21 cellular contexts compared by ENCODE assay signal in genomic region chr17:58306131-58306951, GRCh38. TPM values are rescaled to one million over a fixed set of nuclear protein-coding genes. Genes with fewer than 3 reads are reported as not detected.
DNase-seq lines count a peak whose midpoint lies in the region; ATAC-seq and TF ChIP-seq lines count a peak whose summit lies in the region.
"Had no signal": no experiment of that assay in that cellular context is flagged by ENCODE, and none has a peak within 500 bp of the region (broad histone marks: within the 10 kb centered on the region; RNA-seq: fewer than 3 reads in every experiment).

No MANE protein-coding gene starts in this region.

- no peaks in the 10 kb centered on the region for H3K9me3 ChIP-seq in Peyer's patch
- no peaks in the 10 kb centered on the region for H3K9me3 ChIP-seq in A673 (ENCODE audit: low read depth, low read length, poor library complexity, severe bottlenecking)
- H3K9me3 ChIP-seq: A549, adrenal gland, body of pancreas had no signal

- H3K4me1 ChIP-seq in Peyer's patch, result no peaks in the 10 kb centered on the region
- no peaks in the 10 kb centered on the region for H3K4me1 ChIP-seq in A673 (ENCODE audit: insufficient read depth, low read length, poor library complexity, severe bottlenecking)
- H3K4me1 ChIP-seq: A549, adrenal gland, body of pancreas had no signal

- H3K27me3 Mint-ChIP-seq in activated CD8-positive, alpha-beta T cell treated with anti-CD3 and anti-CD28 coated beads, Interleukin-2, amount 10 ng/mL, durations not matched to agents 7 days and 5 days (ENCODE audit: low read depth), result no peaks in the 10 kb centered on the region
- no peaks in the 10 kb centered on the region for H3K27me3 Mint-ChIP-seq in activated CD8-positive, alpha-beta T cell treated with anti-CD3 and anti-CD28 coated beads for 36 hours
- no peaks in the 10 kb centered on the region for H3K27me3 Mint-ChIP-seq in progenitor cell of endocrine pancreas
- H3K27me3 Mint-ChIP-seq: CD4-positive, alpha-beta memory T cell had no signal

- no peak overlapping the region for H3K4me3 Mint-ChIP-seq in activated CD8-positive, alpha-beta T cell treated with anti-CD3 and anti-CD28 coated beads, Interleukin-2, amount 10 ng/mL, durations not matched to agents 7 days and 5 days
- no peak overlapping the region for H3K4me3 Mint-ChIP-seq in activated CD8-positive, alpha-beta T cell treated with anti-CD3 and anti-CD28 coated beads for 36 hours
- H3K4me3 Mint-ChIP-seq in progenitor cell of endocrine pancreas (ENCODE audit: low read depth), result no peak overlapping the region
- H3K4me3 Mint-ChIP-seq: activated naive CD4-positive, alpha-beta T cell treated with anti-CD3 and anti-CD28 coated beads for 36 hours; activated T-helper 1 cell treated with anti-CD3 and anti-CD28 coated beads, Interleukin-12 subunit alpha, Interleukin-12 subunit beta, Interleukin-2, Interleukin-4 antibody, amounts not matched to agents 30 ng/mL and 10 ng/mL and 1 ng/mL, durations not matched to agents 14 hours and 24 hours and 36 hours; CD4-positive, alpha-beta memory T cell; GM23338 had no signal

- no peak overlapping the region for H3K27ac ChIP-seq in Peyer's patch
- no peak overlapping the region for H3K27ac ChIP-seq in A673 (ENCODE audit: low read depth, low read length, poor library complexity, severe bottlenecking)
- H3K27ac ChIP-seq: A549, adrenal gland, body of pancreas had no signal

- no peak overlapping the region for H3K27ac Mint-ChIP-seq in activated CD8-positive, alpha-beta T cell treated with anti-CD3 and anti-CD28 coated beads, Interleukin-2, amount 10 ng/mL, durations not matched to agents 7 days and 5 days
- no peak overlapping the region for H3K27ac Mint-ChIP-seq in activated CD8-positive, alpha-beta T cell treated with anti-CD3 and anti-CD28 coated beads for 36 hours
- H3K27ac Mint-ChIP-seq in progenitor cell of endocrine pancreas, result peak overlapping the region; percentile 5
- H3K27ac Mint-ChIP-seq: activated naive CD4-positive, alpha-beta T cell treated with anti-CD3 and anti-CD28 coated beads for 36 hours; activated T-helper 1 cell treated with anti-CD3 and anti-CD28 coated beads, Interleukin-12 subunit alpha, Interleukin-12 subunit beta, Interleukin-2, Interleukin-4 antibody, amounts not matched to agents 30 ng/mL and 10 ng/mL and 1 ng/mL, durations not matched to agents 14 hours and 24 hours and 36 hours; GM23338 had no signal

- no TSS peak for BruUV-seq in A673 (replicated peaks; lab: Mats Ljungman, UMichigan)

- CTCF ChIA-PET in activated CD8-positive, alpha-beta T cell treated with anti-CD3 and anti-CD28 coated beads, Interleukin-2, amount 10 ng/mL, durations not matched to agents 7 days and 5 days (lab: Charles Lee), result interaction anchor here (3.6 kb wide), 1 partner anchor 111 kb away, joined by 24 read pairs; the partner anchor contains the start of gene RNF43
- CTCF ChIA-PET in activated CD8-positive, alpha-beta T cell treated with anti-CD3 and anti-CD28 coated beads for 36 hours (lab: Charles Lee), result interaction anchor here (1.2 to 3.8 kb wide), 5 partner anchors 9 to 64 kb away, joined by 3 to 20 read pairs (median 8); partner anchors contain the start of gene MPO
- CTCF ChIA-PET in A673 (lab: Charles Lee), result interaction anchor here (0.6 kb wide), 1 partner anchor 1410 kb away, joined by 3 read pairs; no protein-coding TSS in a partner anchor

- no peaks in the 10 kb centered on the region for H3K4me1 Mint-ChIP-seq in activated CD8-positive, alpha-beta T cell treated with anti-CD3 and anti-CD28 coated beads, Interleukin-2, amount 10 ng/mL, durations not matched to agents 7 days and 5 days (ENCODE audit: low read depth)
- H3K4me1 Mint-ChIP-seq in activated CD8-positive, alpha-beta T cell treated with anti-CD3 and anti-CD28 coated beads for 36 hours (ENCODE audit: low read depth), result peaks cover 2% of the 10 kb centered on the region
- no peaks in the 10 kb centered on the region for H3K4me1 Mint-ChIP-seq in progenitor cell of endocrine pancreas (ENCODE audit: low read depth)

- H3K36me3 ChIP-seq in Peyer's patch (no peaks in the 10 kb centered on the region), A673 (ENCODE audit: insufficient read depth, low read length, poor library complexity, severe bottlenecking) (no peaks in the 10 kb centered on the region)
- H3K36me3 ChIP-seq: adrenal gland had no signal

- H3K36me3 Mint-ChIP-seq in activated CD8-positive, alpha-beta T cell treated with anti-CD3 and anti-CD28 coated beads, Interleukin-2, amount 10 ng/mL, durations not matched to agents 7 days and 5 days (ENCODE audit: low read depth), result peaks cover 8% of the 10 kb centered on the region
- H3K36me3 Mint-ChIP-seq in activated CD8-positive, alpha-beta T cell treated with anti-CD3 and anti-CD28 coated beads for 36 hours (ENCODE audit: low read depth), result peaks cover 1% of the 10 kb centered on the region
- H3K36me3 Mint-ChIP-seq in progenitor cell of endocrine pancreas (ENCODE audit: insufficient read depth), result no peaks in the 10 kb centered on the region

- no peaks in the 10 kb centered on the region for H3K27me3 ChIP-seq in Peyer's patch
- no peaks in the 10 kb centered on the region for H3K27me3 ChIP-seq in A673 (replicated peaks; ENCODE audit: insufficient read depth, low read depth, low read length, poor library complexity)
- H3K27me3 ChIP-seq: adrenal gland, body of pancreas had no signal

- ATAC-seq in activated CD8-positive, alpha-beta T cell treated with anti-CD3 and anti-CD28 coated beads, Interleukin-2, amount 10 ng/mL, durations not matched to agents 7 days and 5 days, result no peak
- no peak for ATAC-seq in activated CD8-positive, alpha-beta T cell treated with anti-CD3 and anti-CD28 coated beads for 36 hours
- no peak for ATAC-seq in HG02588 (IDR thresholded peaks at IDR 0.05; ENCODE audit: unreplicated experiment)
- ATAC-seq: A549, body of pancreas, GM23338 had no signal

- no peak for TF ChIP-seq POLR2A in Peyer's patch (IDR thresholded peaks at IDR 0.05)

- POLR2A ChIA-PET in activated CD8-positive, alpha-beta T cell treated with anti-CD3 and anti-CD28 coated beads, Interleukin-2, amount 10 ng/mL, durations not matched to agents 7 days and 5 days (lab: Charles Lee), result interaction anchor here (1.2 to 1.8 kb wide), 3 partner anchors 11 to 21 kb away, joined by 3 to 6 read pairs (median 4); no protein-coding TSS in a partner anchor
- POLR2A ChIA-PET in activated CD8-positive, alpha-beta T cell treated with anti-CD3 and anti-CD28 coated beads for 36 hours (lab: Charles Lee), result interaction anchor here (0.9 to 2.1 kb wide), 2 partner anchors 11 to 38 kb away, joined by 3 to 7 read pairs; no protein-coding TSS in a partner anchor
- POLR2A ChIA-PET in A673 (lab: Charles Lee; ENCODE audit: low non-redundant PET), result interaction anchor here (0.5 kb wide), 1 partner anchor 357 kb away, joined by 13 read pairs; no protein-coding TSS in a partner anchor

- peak; percentile 16 for DNase-seq in activated CD8-positive, alpha-beta T cell treated with anti-CD3 and anti-CD28 coated beads, Interleukin-2, amount 10 ng/mL, durations not matched to agents 7 days and 5 days
- DNase-seq in activated CD8-positive, alpha-beta T cell treated with anti-CD3 and anti-CD28 coated beads for 36 hours, result no peak
- DNase-seq in Peyer's patch, result peak in 2 of 3 donors; percentile 12 to 38
- peak; percentile 3 for DNase-seq in iPS-NIHi11 (ENCODE audit: low spot score)
- DNase-seq in progenitor cell of endocrine pancreas (ENCODE audit: low spot score, unreplicated experiment), result peak; percentile 5
- no peak for DNase-seq in NCI-H774 (lab: John Stamatoyannopoulos, UW)
- no peak for DNase-seq in A673 (ENCODE audit: low spot score)
- DNase-seq: activated naive CD4-positive, alpha-beta T cell treated with anti-CD3 and anti-CD28 coated beads for 36 hours; body of pancreas; CD4-positive, alpha-beta memory T cell; NCI-H1048; NCI-H1930; NCI-H524 treated with DMSO at 0.1 percent for 48 hours; NK-92 treated with Interleukin-12 subunit alpha and Interleukin-12 subunit beta, amount 100 ng/mL, for 24 hours; trophoblast cell had no signal

- no peaks in the 10 kb centered on the region for H3K9me3 Mint-ChIP-seq in activated CD8-positive, alpha-beta T cell treated with anti-CD3 and anti-CD28 coated beads, Interleukin-2, amount 10 ng/mL, durations not matched to agents 7 days and 5 days (ENCODE audit: insufficient read depth)
- H3K9me3 Mint-ChIP-seq in activated CD8-positive, alpha-beta T cell treated with anti-CD3 and anti-CD28 coated beads for 36 hours, result no peaks in the 10 kb centered on the region
- H3K9me3 Mint-ChIP-seq in progenitor cell of endocrine pancreas (ENCODE audit: low read depth), result no peaks in the 10 kb centered on the region
- H3K9me3 Mint-ChIP-seq: activated naive CD4-positive, alpha-beta T cell treated with anti-CD3 and anti-CD28 coated beads for 36 hours; activated T-helper 1 cell treated with anti-CD3 and anti-CD28 coated beads, Interleukin-12 subunit alpha, Interleukin-12 subunit beta, Interleukin-2, Interleukin-4 antibody, amounts not matched to agents 30 ng/mL and 10 ng/mL and 1 ng/mL, durations not matched to agents 14 hours and 24 hours and 36 hours; CD4-positive, alpha-beta memory T cell; GM23338 had no signal

- H3K4me3 ChIP-seq in Peyer's patch, result no peak overlapping the region
- no peak overlapping the region for H3K4me3 ChIP-seq in A673 (ENCODE audit: low read depth, low read length, poor library complexity, severe bottlenecking)
- H3K4me3 ChIP-seq: A549, adrenal gland, body of pancreas, GM23338, skin epidermis had no signal

- no peak for TF ChIP-seq CTCF in activated CD8-positive, alpha-beta T cell treated with anti-CD3 and anti-CD28 coated beads for 36 hours (IDR thresholded peaks at IDR 0.05)
- TF ChIP-seq CTCF in Peyer's patch (IDR thresholded peaks at IDR 0.05), result no peak
- no peak for TF ChIP-seq CTCF in progenitor cell of endocrine pancreas (IDR thresholded peaks at IDR 0.05; ENCODE audit: unreplicated experiment)
- no peak for TF ChIP-seq CTCF in A673 (conservative IDR thresholded peaks at IDR 0.05; ENCODE audit: low read depth, low read length)

- intact Hi-C loops in activated CD8-positive, alpha-beta T cell treated with anti-CD3 and anti-CD28 coated beads for 36 hours (cut with micrococcal nuclease), result no loop called here
- intact Hi-C loops in A673 (cut with micrococcal nuclease; ENCODE audit: unreplicated experiment), result no loop called here

RNA-seq across cellular contexts. Expression of gene TSPOAP1, which starts 22.3 kb away (rescaled TPM):
- total RNA-seq in activated CD8-positive, alpha-beta T cell treated with anti-CD3 and anti-CD28 coated beads, Interleukin-2, amount 10 ng/mL, durations not matched to agents 7 days and 5 days, result 10 to 100 TPM; 45.8 to 51.5 TPM
- 10 to 100 TPM; 21.1 to 24.1 TPM for total RNA-seq in activated CD8-positive, alpha-beta T cell treated with anti-CD3 and anti-CD28 coated beads for 36 hours
- 10 to 100 TPM in 2 of 4 donors, 1 to 10 TPM in 2; 9.1 to 11.9 (median 10.4) TPM for total RNA-seq in Peyer's patch
- 101 and 105 TPM in 2 replicates for total RNA-seq in progenitor cell of endocrine pancreas
- total RNA-seq in A673 (2021), result 0.21 and 0.24 TPM in 2 replicates

RNA-seq across cellular contexts. Expression of gene MPO, which starts 25.6 kb away (rescaled TPM):
- total RNA-seq in activated CD8-positive, alpha-beta T cell treated with anti-CD3 and anti-CD28 coated beads, Interleukin-2, amount 10 ng/mL, durations not matched to agents 7 days and 5 days, result not detected
- total RNA-seq in activated CD8-positive, alpha-beta T cell treated with anti-CD3 and anti-CD28 coated beads for 36 hours, result not detected
- total RNA-seq in Peyer's patch (1 to 10 TPM in 1 of 4 donors, not detected in 3; 1.7 TPM), progenitor cell of endocrine pancreas (not detected in 2 replicates), A673 (2021) (not detected in 2 replicates)
- total RNA-seq: activated naive CD4-positive, alpha-beta T cell treated with anti-CD3 and anti-CD28 coated beads for 36 hours; activated T-helper 1 cell treated with anti-CD3 and anti-CD28 coated beads, Interleukin-12 subunit alpha, Interleukin-12 subunit beta, Interleukin-2, Interleukin-4 antibody, amounts not matched to agents 30 ng/mL and 10 ng/mL and 1 ng/mL, durations not matched to agents 14 hours and 24 hours and 36 hours; body of pancreas; CD4-positive, alpha-beta memory T cell; GM23338 had no signal

RNA-seq across cellular contexts. Expression of gene SUPT4H1, which starts 45.7 kb away (rescaled TPM):
- 10 to 100 TPM; 75.2 to 90.8 TPM for total RNA-seq in activated CD8-positive, alpha-beta T cell treated with anti-CD3 and anti-CD28 coated beads, Interleukin-2, amount 10 ng/mL, durations not matched to agents 7 days and 5 days
- 100 to 1,000 TPM; 104 to 110 TPM for total RNA-seq in activated CD8-positive, alpha-beta T cell treated with anti-CD3 and anti-CD28 coated beads for 36 hours
- total RNA-seq in Peyer's patch (10 to 100 TPM; 31.9 to 56.1 (median 47.9) TPM), progenitor cell of endocrine pancreas (89.6 and 95.7 TPM in 2 replicates), A673 (2021) (93.1 and 106 TPM in 2 replicates)

Comparison
In these comparisons a context has a peak if more than half of its experiments do, and no peak if none do; other contexts are left out.
1. DNase-seq: peak in activated CD8-positive, alpha-beta T cell treated with anti-CD3 and anti-CD28 coated beads, Interleukin-2, amount 10 ng/mL, durations not matched to agents 7 days and 5 days (single experiment), Peyer's patch (2 of 3), iPS-NIHi11 (single experiment) and progenitor cell of endocrine pancreas (single experiment); none in activated CD8-positive, alpha-beta T cell treated with anti-CD3 and anti-CD28 coated beads for 36 hours (single experiment), NCI-H774 (single experiment) and A673 (single experiment).